17 cellular contexts compared by ENCODE assay signal in genomic region chr3:17850448-17850847, GRCh38.
A peak's percentile ranks its signal among the peaks of the same experiment; 100 is the strongest.
DNase-seq lines count a peak whose midpoint lies in the region; ATAC-seq and TF ChIP-seq lines count a peak whose summit lies in the region.
"Had no signal": no experiment of that assay in that cellular context is flagged by ENCODE, and none has a peak within 500 bp of the region (broad histone marks: within the 10 kb centered on the region; RNA-seq: fewer than 3 reads in every experiment).

No MANE protein-coding gene starts in this region.

- intact Hi-C loops in colonic mucosa (cut with DNase I): no loop called here

- H3K4me3 ChIP-seq in epithelial cell of esophagus (ENCODE audit: low read length): no peak overlapping the region
- H3K4me3 ChIP-seq in colonic mucosa: no peak overlapping the region
- H3K4me3 ChIP-seq: suprapubic skin had no signal

- in situ Hi-C loops in KBM-7 (cut with MboI; ENCODE audit: low pct_unique_long_range_greater_than_20kb, low sequenced_read_pairs): no loop called here

- no peaks in the 10 kb centered on the region for H3K4me1 ChIP-seq in colonic mucosa
- H3K4me1 ChIP-seq: suprapubic skin had no signal

- TF ChIP-seq CTCF in epithelial cell of esophagus (IDR thresholded peaks at IDR 0.05; ENCODE audit: insufficient read depth, low read depth, low read length, missing control alignments): no peak
- TF ChIP-seq CTCF in colonic mucosa (IDR thresholded peaks at IDR 0.05): no peak

- DNase-seq in AG20443 (ENCODE audit: low spot score) (peak; percentile 74), KBM-7 (peak; percentile 83), SIG-M5 (lab: John Stamatoyannopoulos, UW) (peak; percentile 95), epithelial cell of esophagus (ENCODE audit: low read depth) (peak; percentile 33), colonic mucosa (no peak)
- no peak for DNase-seq in activated naive CD4-positive, alpha-beta T cell (lab: John Stamatoyannopoulos, UW)
- DNase-seq: Calu3; caudate nucleus; GOT3; hypothalamus; NCI-H1694 treated with DMSO at 0.1 percent for 48 hours; small intestine; stimulated activated CD4-positive, alpha-beta T cell treated with anti-CD3 and anti-CD28 coated beads, Interleukin-4, amount 100 ng/mL, for 4 hours; stimulated activated CD8-positive, alpha-beta memory T cell treated with anti-CD3 and anti-CD28 coated beads, Interleukin-4, amount 100 ng/mL, for 48 hours had no signal

- no peaks in the 10 kb centered on the region for H3K36me3 ChIP-seq in colonic mucosa
- H3K36me3 ChIP-seq: suprapubic skin had no signal

- no peaks in the 10 kb centered on the region for H3K27me3 ChIP-seq in colonic mucosa
- H3K27me3 ChIP-seq: suprapubic skin had no signal

- H3K9me3 ChIP-seq in colonic mucosa: no peaks in the 10 kb centered on the region
- H3K9me3 ChIP-seq: suprapubic skin had no signal

- no peak overlapping the region for H3K9ac ChIP-seq in colonic mucosa (ENCODE audit: low read depth in 2 of 2, low read length in 2 of 2)

- H3K27ac ChIP-seq in colonic mucosa: no peak overlapping the region
- H3K27ac ChIP-seq: suprapubic skin had no signal

- ATAC-seq in GM19397 (IDR thresholded peaks at IDR 0.05; ENCODE audit: unreplicated experiment) (no peak), HG02642 (IDR thresholded peaks at IDR 0.05; ENCODE audit: poor library complexity, unreplicated experiment) (no peak)

Comparison
In these comparisons a context has a peak if more than half of its experiments do, and no peak if none do; other contexts are left out.
1. DNase-seq: peak in AG20443 (single experiment), KBM-7 (single experiment), SIG-M5 (single experiment) and epithelial cell of esophagus (single experiment); none in colonic mucosa (single experiment) and activated naive CD4-positive, alpha-beta T cell (0 of 4).